1 cellular context compared by ENCODE assay signal in genomic region chr16:85931596-85932402, GRCh38.
TF ChIP-seq lines count a peak whose summit lies in the region.

No MANE protein-coding gene starts in this region.

TF ChIP-seq in GM12878, 131 proteins besides CTCF, POLR2A, EP300 and RAD21:
- TF ChIP-seq MTA3 (IDR thresholded peaks at IDR 0.05; ENCODE audit: borderline replicate concordance, low read length) (no peak), SUPT20H (IDR thresholded peaks at IDR 0.05; ENCODE audit: borderline replicate concordance, control insufficient read depth, low read depth, low read length) (no peak), EED (IDR thresholded peaks at IDR 0.05; ENCODE audit: low read depth) (peak; percentile 60), WRNIP1 (IDR thresholded peaks at IDR 0.05; ENCODE audit: borderline replicate concordance, low read depth, low read length) (no peak), HDAC2 (IDR thresholded peaks at IDR 0.05) (no peak), MYB (IDR thresholded peaks at IDR 0.05; ENCODE audit: borderline replicate concordance, low read depth, low read length) (no peak), MEF2A (IDR thresholded peaks at IDR 0.05; ENCODE audit: insufficient read depth, low read depth, low read length) (no peak), CREM (IDR thresholded peaks at IDR 0.05; ENCODE audit: low read depth) (no peak), POLR2AphosphoS2 (IDR thresholded peaks at IDR 0.05; ENCODE audit: low read depth, low read length) (no peak), RUNX3 (IDR thresholded peaks at IDR 0.05; ENCODE audit: low read length) (no peak), KLF5 (IDR thresholded peaks at IDR 0.05; ENCODE audit: partially characterized antibody) (no peak), KDM1A (IDR thresholded peaks at IDR 0.05; ENCODE audit: borderline replicate concordance) (no peak), ZNF384 (IDR thresholded peaks at IDR 0.05; ENCODE audit: borderline replicate concordance, low read depth, low read length) (no peak)
- TF ChIP-seq, protein P1, sequence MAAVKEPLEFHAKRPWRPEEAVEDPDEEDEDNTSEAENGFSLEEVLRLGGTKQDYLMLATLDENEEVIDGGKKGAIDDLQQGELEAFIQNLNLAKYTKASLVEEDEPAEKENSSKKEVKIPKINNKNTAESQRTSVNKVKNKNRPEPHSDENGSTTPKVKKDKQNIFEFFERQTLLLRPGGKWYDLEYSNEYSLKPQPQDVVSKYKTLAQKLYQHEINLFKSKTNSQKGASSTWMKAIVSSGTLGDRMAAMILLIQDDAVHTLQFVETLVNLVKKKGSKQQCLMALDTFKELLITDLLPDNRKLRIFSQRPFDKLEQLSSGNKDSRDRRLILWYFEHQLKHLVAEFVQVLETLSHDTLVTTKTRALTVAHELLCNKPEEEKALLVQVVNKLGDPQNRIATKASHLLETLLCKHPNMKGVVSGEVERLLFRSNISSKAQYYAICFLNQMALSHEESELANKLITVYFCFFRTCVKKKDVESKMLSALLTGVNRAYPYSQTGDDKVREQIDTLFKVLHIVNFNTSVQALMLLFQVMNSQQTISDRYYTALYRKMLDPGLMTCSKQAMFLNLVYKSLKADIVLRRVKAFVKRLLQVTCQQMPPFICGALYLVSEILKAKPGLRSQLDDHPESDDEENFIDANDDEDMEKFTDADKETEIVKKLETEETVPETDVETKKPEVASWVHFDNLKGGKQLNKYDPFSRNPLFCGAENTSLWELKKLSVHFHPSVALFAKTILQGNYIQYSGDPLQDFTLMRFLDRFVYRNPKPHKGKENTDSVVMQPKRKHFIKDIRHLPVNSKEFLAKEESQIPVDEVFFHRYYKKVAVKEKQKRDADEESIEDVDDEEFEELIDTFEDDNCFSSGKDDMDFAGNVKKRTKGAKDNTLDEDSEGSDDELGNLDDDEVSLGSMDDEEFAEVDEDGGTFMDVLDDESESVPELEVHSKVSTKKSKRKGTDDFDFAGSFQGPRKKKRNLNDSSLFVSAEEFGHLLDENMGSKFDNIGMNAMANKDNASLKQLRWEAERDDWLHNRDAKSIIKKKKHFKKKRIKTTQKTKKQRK (IDR thresholded peaks at IDR 0.05; ENCODE audit: low read depth, low read length): no peak
- TF ChIP-seq, protein P2, sequence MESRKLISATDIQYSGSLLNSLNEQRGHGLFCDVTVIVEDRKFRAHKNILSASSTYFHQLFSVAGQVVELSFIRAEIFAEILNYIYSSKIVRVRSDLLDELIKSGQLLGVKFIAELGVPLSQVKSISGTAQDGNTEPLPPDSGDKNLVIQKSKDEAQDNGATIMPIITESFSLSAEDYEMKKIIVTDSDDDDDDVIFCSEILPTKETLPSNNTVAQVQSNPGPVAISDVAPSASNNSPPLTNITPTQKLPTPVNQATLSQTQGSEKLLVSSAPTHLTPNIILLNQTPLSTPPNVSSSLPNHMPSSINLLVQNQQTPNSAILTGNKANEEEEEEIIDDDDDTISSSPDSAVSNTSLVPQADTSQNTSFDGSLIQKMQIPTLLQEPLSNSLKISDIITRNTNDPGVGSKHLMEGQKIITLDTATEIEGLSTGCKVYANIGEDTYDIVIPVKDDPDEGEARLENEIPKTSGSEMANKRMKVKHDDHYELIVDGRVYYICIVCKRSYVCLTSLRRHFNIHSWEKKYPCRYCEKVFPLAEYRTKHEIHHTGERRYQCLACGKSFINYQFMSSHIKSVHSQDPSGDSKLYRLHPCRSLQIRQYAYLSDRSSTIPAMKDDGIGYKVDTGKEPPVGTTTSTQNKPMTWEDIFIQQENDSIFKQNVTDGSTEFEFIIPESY (IDR thresholded peaks at IDR 0.05): peak; percentile 94
